Comparison of ENCODE assay signal across 14 cellular contexts in genomic region chr7:150931199-150931869, GRCh38. TPM values are rescaled to one million over a fixed set of nuclear protein-coding genes. Genes with fewer than 3 reads are reported as not detected.
A peak's percentile ranks its signal among the peaks of the same experiment; 100 is the strongest.
DNase-seq lines count a peak whose midpoint lies in the region; ATAC-seq and TF ChIP-seq lines count a peak whose summit lies in the region.
"Had no signal": no experiment of that assay in that cellular context is flagged by ENCODE, and none has a peak within 500 bp of the region (broad histone marks: within the 10 kb centered on the region; RNA-seq: fewer than 3 reads in every experiment).

No MANE protein-coding gene starts in this region.

- no peak overlapping the region for H3K4me3 Mint-ChIP-seq in brain
- H3K4me3 Mint-ChIP-seq: activated naive CD4-positive, alpha-beta T cell treated with anti-CD3 and anti-CD28 coated beads for 36 hours; HFFc6 had no signal

- H3K4me1 Mint-ChIP-seq in brain, result peaks cover 26% of the 10 kb centered on the region

- no peak for TF ChIP-seq CTCF in brain (conservative IDR thresholded peaks at IDR 0.05)

- no peak for ATAC-seq in GM18868 (IDR thresholded peaks at IDR 0.05; ENCODE audit: unreplicated experiment)
- no peak for ATAC-seq in HG03095 (IDR thresholded peaks at IDR 0.05; ENCODE audit: unreplicated experiment)

- peak overlapping the region in 3 of 5 experiments; percentile 55 to 72 (median 69) for H3K27ac Mint-ChIP-seq in brain
- H3K27ac Mint-ChIP-seq: activated naive CD4-positive, alpha-beta T cell treated with anti-CD3 and anti-CD28 coated beads for 36 hours; HFFc6 had no signal

- DNase-seq in activated naive CD4-positive, alpha-beta T cell treated with Interleukin-2 at 50 U/mL for 16 hours, result peak; percentile 12
- DNase-seq in activated naive CD4-positive, alpha-beta T cell (lab: John Stamatoyannopoulos, UW), result no peak
- DNase-seq in NCI-H82 (lab: John Stamatoyannopoulos, UW) (peak; percentile 97), NCI-H2107 treated with DMSO at 0.1 percent for 48 hours (lab: John Stamatoyannopoulos, UW; ENCODE audit: unreplicated experiment) (no peak), SIG-M5 treated with dmso at 0.1 percent for 504 hours (lab: John Stamatoyannopoulos, UW; ENCODE audit: unreplicated experiment) (no peak)
- DNase-seq: activated naive CD4-positive, alpha-beta T cell treated with anti-CD3 and anti-CD28 coated beads for 36 hours; HFFc6; left ventricle myocardium inferior; occipital lobe; PC-9; stimulated activated CD4-positive, alpha-beta T cell treated with anti-CD3 and anti-CD28 coated beads, Interleukin-2, amount 100 ng/mL, for 24 hours had no signal

- no peaks in the 10 kb centered on the region for H3K36me3 Mint-ChIP-seq in brain

- no peaks in the 10 kb centered on the region for H3K27me3 Mint-ChIP-seq in brain

- H3K9me3 Mint-ChIP-seq in brain, result no peaks in the 10 kb centered on the region
- H3K9me3 Mint-ChIP-seq: activated naive CD4-positive, alpha-beta T cell treated with anti-CD3 and anti-CD28 coated beads for 36 hours; HFFc6 had no signal

RNA-seq across cellular contexts. Expression of gene KCNH2, which starts 46.8 kb away (rescaled TPM):
- 49.2 TPM for polyA plus RNA-seq in brain (ENCODE audit: insufficient read depth, low read depth, low replicate concordance)

RNA-seq across cellular contexts. Expression of gene NOS3, which starts 59.5 kb away (rescaled TPM):
- polyA plus RNA-seq in brain (ENCODE audit: insufficient read depth, low read depth, low replicate concordance), result 4.2 TPM

Comparison
In these comparisons a context has a peak if more than half of its experiments do, and no peak if none do; other contexts are left out.
1. DNase-seq: peak in activated naive CD4-positive, alpha-beta T cell treated with Interleukin-2 at 50 U/mL for 16 hours (single experiment) and NCI-H82 (single experiment); none in activated naive CD4-positive, alpha-beta T cell (0 of 4), NCI-H2107 treated with DMSO at 0.1 percent for 48 hours (single experiment) and SIG-M5 treated with dmso at 0.1 percent for 504 hours (single experiment).